Comparison of ENCODE assay signal across 11 cellular contexts in the genomic region with DNA sequence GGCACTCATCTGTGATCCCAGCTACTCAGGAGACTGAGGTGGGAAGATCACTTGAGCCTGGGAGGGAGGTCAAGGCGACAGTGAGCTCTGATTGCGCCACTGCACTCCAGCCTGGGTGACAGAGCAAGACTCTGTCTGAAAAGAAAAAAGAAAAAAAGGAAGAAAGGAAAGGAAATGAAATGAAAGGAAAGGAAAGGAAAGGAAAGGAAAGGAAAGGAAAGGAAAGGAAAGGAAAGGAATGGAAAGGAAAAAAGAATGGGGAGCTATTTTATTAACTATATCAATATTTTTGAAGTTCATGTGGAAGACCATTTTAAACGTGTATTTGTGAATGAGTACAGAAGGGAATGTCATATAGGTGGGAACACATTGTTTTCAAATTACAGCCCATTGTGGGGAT.
"Had no signal": no experiment of that assay in that cellular context is flagged by ENCODE, and none has a peak within 500 bp of the region (broad histone marks: within the 10 kb centered on the region; RNA-seq: fewer than 3 reads in every experiment).

No MANE protein-coding gene starts in this region.

- H3K4me3 Mint-ChIP-seq: neural progenitor cell had no signal

- H3K9me3 ChIP-seq: right atrium auricular region had no signal

- H3K4me2 ChIP-seq: neural progenitor cell had no signal

- H3K4me1 Mint-ChIP-seq: neural progenitor cell had no signal

- H2AFZ ChIP-seq: neural progenitor cell had no signal

- H3K27ac ChIP-seq: neural progenitor cell had no signal

- DNase-seq: activated CD4-positive, alpha-beta T cell treated with anti-CD3 and anti-CD28 coated beads, Interleukin-2, amount 50 U/mL, for 4 hours; activated CD4-positive, CD25-positive, alpha-beta regulatory T cell treated with anti-CD3 and anti-CD28 coated beads, Interleukin-2, amount 50 U/mL, for 72 hours; activated T-cell treated with anti-CD3 and anti-CD28 coated beads, Interleukin-2, amount 50 U/mL, for 1 hour; heart right ventricle; islet precursor cell; left ventricle myocardium superior; posterior cingulate gyrus; stimulated activated naive CD4-positive, alpha-beta T cell had no signal

- H3K4me3 ChIP-seq: ascending aorta, heart right ventricle, neural progenitor cell, right atrium auricular region had no signal

- H3K27ac Mint-ChIP-seq: neural progenitor cell had no signal

- H3K27me3 ChIP-seq: ascending aorta, heart right ventricle, neural progenitor cell, right atrium auricular region had no signal

- H3K36me3 ChIP-seq: ascending aorta, heart right ventricle, neural progenitor cell, right atrium auricular region had no signal

- ATAC-seq: left ventricle myocardium superior had no signal
